1 cellular context compared by ENCODE assay signal in genomic region chr2:65045651-65046050, GRCh38.
TF ChIP-seq lines count a peak whose summit lies in the region.

No MANE protein-coding gene starts in this region.

TF ChIP-seq in WTC11, 78 proteins besides CTCF, POLR2A, EP300 and RAD21 (continued from another document):
- no peak for TF ChIP-seq RELA (CRISPR knock-in tag; IDR thresholded peaks at IDR 0.05; ENCODE audit: borderline replicate concordance)
- TF ChIP-seq JUN (CRISPR knock-in tag; IDR thresholded peaks at IDR 0.05): no peak
- no peak for TF ChIP-seq FOXP1 (CRISPR knock-in tag; IDR thresholded peaks at IDR 0.05; ENCODE audit: borderline replicate concordance)
- no peak for TF ChIP-seq E2F5 (CRISPR knock-in tag; IDR thresholded peaks at IDR 0.05)
- TF ChIP-seq FOXJ3 (CRISPR knock-in tag; IDR thresholded peaks at IDR 0.05; ENCODE audit: borderline replicate concordance): no peak
